ENCODE assay signal across 10 cellular contexts in genomic region chr2:102238039-102238756, GRCh38. TPM values are rescaled to one million over a fixed set of nuclear protein-coding genes. Genes with fewer than 3 reads are reported as not detected.
DNase-seq lines count a peak whose midpoint lies in the region; ATAC-seq, FAIRE-seq and TF ChIP-seq lines count a peak whose summit lies in the region.
"Had no signal": no experiment of that assay in that cellular context is flagged by ENCODE, and none has a peak within 500 bp of the region (broad histone marks: within the 10 kb centered on the region; RNA-seq: fewer than 3 reads in every experiment).

No MANE protein-coding gene starts in this region.

- intact Hi-C loops in natural killer cell (cut with micrococcal nuclease) = no loop called here
- intact Hi-C loops in kidney (cut with DNase I) = loop anchor here (10.0 kb wide), 1 partner anchor 213 kb away; no protein-coding TSS in a partner anchor

- no peaks in the 10 kb centered on the region for H3K27me3 ChIP-seq in upper lobe of left lung

- peak overlapping the region; percentile 43 for H3K4me3 Mint-ChIP-seq in natural killer cell treated with Interleukin-12 subunit alpha and Interleukin-12 subunit beta and Interleukin-15 and Interleukin-18, amount 100 ng/mL, for 72 hours
- no peak overlapping the region for H3K4me3 Mint-ChIP-seq in natural killer cell

- peaks cover 0 to 4% of the 10 kb centered on the region in 2 donors for H3K27me3 Mint-ChIP-seq in natural killer cell treated with Interleukin-12 subunit alpha and Interleukin-12 subunit beta and Interleukin-15 and Interleukin-18, amount 100 ng/mL, for 72 hours
- H3K27me3 Mint-ChIP-seq in natural killer cell (ENCODE audit: low read depth in 2 of 2) = peaks cover 44 to 59% of the 10 kb centered on the region in 2 donors

- H3K4me1 ChIP-seq in kidney (ENCODE audit: control insufficient read depth in 1 of 2, insufficient read depth in 1 of 2, low read depth in 1 of 2, low read length in 2 of 2) (peaks cover 4 to 8% of the 10 kb centered on the region in 2 donors), upper lobe of left lung (peaks cover 12 to 23% (median 20%) of the 10 kb centered on the region in 4 donors)

- TF ChIP-seq EP300 in upper lobe of left lung (IDR thresholded peaks at IDR 0.05) = peak in 2 of 4 donors; percentile 44 to 60

- TF ChIP-seq CTCF in natural killer cell (IDR thresholded peaks at IDR 0.05) (no peak), kidney (IDR thresholded peaks at IDR 0.05; ENCODE audit: borderline replicate concordance, extremely low read depth, insufficient read depth) (no peak), upper lobe of left lung (IDR thresholded peaks at IDR 0.05) (no peak)

- no peaks in the 10 kb centered on the region for H3K36me3 ChIP-seq in kidney (ENCODE audit: control insufficient read depth in 1 of 2, insufficient read depth in 2 of 2, low read length in 2 of 2)
- H3K36me3 ChIP-seq in upper lobe of left lung = no peaks in the 10 kb centered on the region

- H3K27ac Mint-ChIP-seq in natural killer cell treated with Interleukin-12 subunit alpha and Interleukin-12 subunit beta and Interleukin-15 and Interleukin-18, amount 100 ng/mL, for 72 hours = peak overlapping the region; percentile 75 to 93
- H3K27ac Mint-ChIP-seq in natural killer cell = no peak overlapping the region

- no peaks in the 10 kb centered on the region for H3K36me3 Mint-ChIP-seq in natural killer cell treated with Interleukin-12 subunit alpha and Interleukin-12 subunit beta and Interleukin-15 and Interleukin-18, amount 100 ng/mL, for 72 hours
- no peaks in the 10 kb centered on the region for H3K36me3 Mint-ChIP-seq in natural killer cell

- no peak for FAIRE-seq in kidney (lab: Jason Lieb, UNC)

- no peaks in the 10 kb centered on the region for H3K9me3 ChIP-seq in kidney (ENCODE audit: control insufficient read depth in 1 of 2, low read length in 2 of 2)
- H3K9me3 ChIP-seq in upper lobe of left lung = no peaks in the 10 kb centered on the region

- 64 to 65% methylated on average over 10 of the region's 10 CpGs for WGBS in upper lobe of left lung, 2 donors

- H3K4me3 ChIP-seq in kidney (ENCODE audit: low read length in 2 of 2) = no peak overlapping the region
- no peak overlapping the region for H3K4me3 ChIP-seq in upper lobe of left lung

- no peak overlapping the region for H3K9ac ChIP-seq in kidney (ENCODE audit: low read length in 2 of 2)

- no peak for DNase-seq in natural killer cell treated with Interleukin-12 subunit alpha and Interleukin-12 subunit beta and Interleukin-15 and Interleukin-18, amount 100 ng/mL, for 72 hours (ENCODE audit: low spot score)
- DNase-seq in natural killer cell (no peak), kidney (no peak), upper lobe of left lung (no peak), mesenteric fat pad (ENCODE audit: low spot score) (no peak)
- peak; percentile 60 to 66 for DNase-seq in activated T-cell treated with anti-CD3 and anti-CD28 coated beads, Interleukin-2, amount 50 U/mL, for 48 hours
- DNase-seq in effector CD8-positive, alpha-beta T cell (lab: John Stamatoyannopoulos, UW) = no peak
- DNase-seq: COR-L47, NCI-H524 had no signal

- H3K27ac ChIP-seq in kidney (ENCODE audit: low read depth in 2 of 2, low read length in 2 of 2) (peak overlapping the region; percentile 18 to 23), upper lobe of left lung (peak overlapping the region in 3 of 4 donors; percentile 4 to 81 (median 65))

- TF ChIP-seq POLR2A in upper lobe of left lung (IDR thresholded peaks at IDR 0.05) = no peak

- no peak for ATAC-seq in natural killer cell treated with Interleukin-12 subunit alpha and Interleukin-12 subunit beta and Interleukin-15 and Interleukin-18, amount 100 ng/mL, for 72 hours
- ATAC-seq in natural killer cell = no peak
- peak in 1 of 2 donors; percentile 6 for ATAC-seq in upper lobe of left lung (ENCODE audit: low FRiP score in 2 of 2)
- no peak for ATAC-seq in HG03280 (IDR thresholded peaks at IDR 0.05; ENCODE audit: unreplicated experiment)

- H3K9me3 Mint-ChIP-seq in natural killer cell treated with Interleukin-12 subunit alpha and Interleukin-12 subunit beta and Interleukin-15 and Interleukin-18, amount 100 ng/mL, for 72 hours = no peaks in the 10 kb centered on the region
- H3K9me3 Mint-ChIP-seq in natural killer cell = no peaks in the 10 kb centered on the region

- peaks cover 59 to 67% of the 10 kb centered on the region in 2 donors for H3K4me1 Mint-ChIP-seq in natural killer cell treated with Interleukin-12 subunit alpha and Interleukin-12 subunit beta and Interleukin-15 and Interleukin-18, amount 100 ng/mL, for 72 hours (ENCODE audit: low read depth in 2 of 2)
- H3K4me1 Mint-ChIP-seq in natural killer cell = peaks cover 28 to 37% of the 10 kb centered on the region in 2 donors

RNA-seq across cellular contexts. Expression of gene IL1RL2, which starts 51.4 kb away (rescaled TPM):
- total RNA-seq in natural killer cell treated with Interleukin-12 subunit alpha and Interleukin-12 subunit beta and Interleukin-15 and Interleukin-18, amount 100 ng/mL, for 72 hours = under 1 TPM in 1 of 2 donors, not detected in 1; 0.19 TPM
- total RNA-seq in natural killer cell = not detected
- total RNA-seq in kidney = 1.4 TPM
- 1.8 TPM for polyA plus RNA-seq in kidney (ENCODE audit: insufficient read depth, low read depth, low replicate concordance)
- total RNA-seq in upper lobe of left lung = 1 to 10 TPM in 3 of 6 donors, under 1 TPM in 2, not detected in 1; 0.57 to 1.7 (median 1.4) TPM
- total RNA-seq in mesenteric fat pad = 0.93 TPM

Comparison
In these comparisons a context has a peak if more than half of its experiments do, and no peak if none do; other contexts are left out.
1. H3K27ac Mint-ChIP-seq: peak in natural killer cell treated with Interleukin-12 subunit alpha and Interleukin-12 subunit beta and Interleukin-15 and Interleukin-18, amount 100 ng/mL, for 72 hours (2 of 2); none in natural killer cell (0 of 2).
2. DNase-seq: peak in activated T-cell treated with anti-CD3 and anti-CD28 coated beads, Interleukin-2, amount 50 U/mL, for 48 hours (2 of 2); none in natural killer cell treated with Interleukin-12 subunit alpha and Interleukin-12 subunit beta and Interleukin-15 and Interleukin-18, amount 100 ng/mL, for 72 hours (single experiment), natural killer cell (single experiment), kidney (single experiment), upper lobe of left lung (0 of 2), mesenteric fat pad (single experiment) and effector CD8-positive, alpha-beta T cell (single experiment).